Comparison of ENCODE assay signal across 33 cellular contexts in the genomic region with DNA sequence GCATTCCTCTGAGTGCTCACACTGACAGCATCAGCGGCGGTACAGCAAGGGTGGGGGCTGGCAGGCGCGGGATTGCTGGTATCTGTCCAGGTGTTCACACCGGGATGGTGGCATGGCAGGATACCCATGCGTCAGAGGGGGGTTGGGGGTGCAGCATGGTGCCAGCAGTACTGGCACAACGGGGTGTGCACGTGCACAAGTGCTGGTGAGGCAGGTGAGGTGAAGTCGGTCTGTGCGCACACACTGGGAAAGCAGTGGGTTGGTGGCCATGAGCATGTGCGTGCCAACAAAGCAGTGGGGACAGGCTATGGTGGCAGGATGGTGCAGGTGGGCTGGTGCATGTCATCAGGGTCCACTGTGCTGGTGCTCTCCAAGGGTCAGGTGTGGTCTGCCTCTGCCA.
"Had no signal": no experiment of that assay in that cellular context is flagged by ENCODE, and none has a peak within 500 bp of the region (broad histone marks: within the 10 kb centered on the region; RNA-seq: fewer than 3 reads in every experiment).

No MANE protein-coding gene starts in this region.

- H3K36me3 ChIP-seq: ascending aorta, cardiac muscle cell had no signal

- DNase-seq: activated B cell treated with CpG ODN at 0.5 μM for 24 hours; activated CD4-positive, alpha-beta memory T cell treated with anti-CD3 and anti-CD28 coated beads for 36 hours; activated CD4-positive, alpha-beta T cell treated with anti-CD3 and anti-CD28 coated beads for 4 hours; activated CD4-positive, alpha-beta T cell treated with anti-CD3 and anti-CD28 coated beads, Interleukin-2, amount 50 U/mL, for 1 hour; activated CD4-positive, CD25-positive, alpha-beta regulatory T cell treated with anti-CD3 and anti-CD28 coated beads, Interleukin-2, amount 50 U/mL, for 72 hours; activated CD8-positive, alpha-beta memory T cell treated with anti-CD3 and anti-CD28 coated beads for 24 hours; activated CD8-positive, alpha-beta memory T cell treated with anti-CD3 and anti-CD28 coated beads, Interleukin-2, amount 10 ng/mL, durations not matched to agents 7 days and 5 days; activated CD8-positive, alpha-beta memory T cell treated with anti-CD3 and anti-CD28 coated beads, Interleukin-2, amount 50 U/mL, for 48 hours; activated effector memory CD4-positive, alpha-beta T cell treated with Interleukin-2 at 50 U/mL for 16 hours; activated naive CD4-positive, alpha-beta T cell treated with anti-CD3 and anti-CD28 coated beads, Interleukin-2, amount 50 U/mL, for 16 hours; activated naive CD8-positive, alpha-beta T cell treated with anti-CD3 and anti-CD28 coated beads for 36 hours; activated T-cell treated with anti-CD3 and anti-CD28 coated beads, Interleukin-2, amount 50 U/mL, for 48 hours; amniotic stem cell; Karpas-422; KBM-7; NCI-H1048; NCI-H1105 treated with DMSO at 0.1 percent for 48 hours; NCI-H1436; NCI-H1694; NCI-H1930; NCI-H2081 treated with DMSO at 0.1 percent for 48 hours; NCI-H345; NCI-H524 treated with DMSO at 0.1 percent for 48 hours; Right ventricle myocardium superior; SW 1271; T-helper 1 cell; T-helper 2 cell; T-helper 9 cell had no signal

- H3K4me3 ChIP-seq: ascending aorta, cardiac muscle cell had no signal

- H3K4me3 Mint-ChIP-seq: activated B cell treated with CpG ODN at 0.5 μM for 24 hours; activated CD4-positive, alpha-beta memory T cell treated with anti-CD3 and anti-CD28 coated beads for 36 hours; activated CD8-positive, alpha-beta memory T cell treated with anti-CD3 and anti-CD28 coated beads, Interleukin-2, amount 10 ng/mL, durations not matched to agents 7 days and 5 days; activated naive CD8-positive, alpha-beta T cell treated with anti-CD3 and anti-CD28 coated beads for 36 hours had no signal

- H3K4me1 ChIP-seq: ascending aorta had no signal

- H3K36me3 Mint-ChIP-seq: activated CD4-positive, alpha-beta memory T cell treated with anti-CD3 and anti-CD28 coated beads for 36 hours; activated CD8-positive, alpha-beta memory T cell treated with anti-CD3 and anti-CD28 coated beads, Interleukin-2, amount 10 ng/mL, durations not matched to agents 7 days and 5 days; activated naive CD8-positive, alpha-beta T cell treated with anti-CD3 and anti-CD28 coated beads for 36 hours had no signal

- H3K27me3 Mint-ChIP-seq: activated B cell treated with CpG ODN at 0.5 μM for 24 hours; activated CD4-positive, alpha-beta memory T cell treated with anti-CD3 and anti-CD28 coated beads for 36 hours; activated CD8-positive, alpha-beta memory T cell treated with anti-CD3 and anti-CD28 coated beads, Interleukin-2, amount 10 ng/mL, durations not matched to agents 7 days and 5 days; activated naive CD8-positive, alpha-beta T cell treated with anti-CD3 and anti-CD28 coated beads for 36 hours had no signal

- H3K9me3 Mint-ChIP-seq: activated naive CD8-positive, alpha-beta T cell treated with anti-CD3 and anti-CD28 coated beads for 36 hours had no signal

- H3K4me1 Mint-ChIP-seq: activated B cell treated with CpG ODN at 0.5 μM for 24 hours; activated CD8-positive, alpha-beta memory T cell treated with anti-CD3 and anti-CD28 coated beads, Interleukin-2, amount 10 ng/mL, durations not matched to agents 7 days and 5 days; activated naive CD8-positive, alpha-beta T cell treated with anti-CD3 and anti-CD28 coated beads for 36 hours had no signal

- H3K27ac ChIP-seq: ascending aorta, cardiac muscle cell, RWPE1, VCaP had no signal

- H3K27me3 ChIP-seq: ascending aorta, cardiac muscle cell had no signal

- H3K27ac Mint-ChIP-seq: activated B cell treated with CpG ODN at 0.5 μM for 24 hours; activated CD4-positive, alpha-beta memory T cell treated with anti-CD3 and anti-CD28 coated beads for 36 hours; activated CD8-positive, alpha-beta memory T cell treated with anti-CD3 and anti-CD28 coated beads, Interleukin-2, amount 10 ng/mL, durations not matched to agents 7 days and 5 days; activated naive CD8-positive, alpha-beta T cell treated with anti-CD3 and anti-CD28 coated beads for 36 hours had no signal

- ATAC-seq: activated CD8-positive, alpha-beta memory T cell treated with anti-CD3 and anti-CD28 coated beads, Interleukin-2, amount 10 ng/mL, durations not matched to agents 7 days and 5 days; Panc1 had no signal

- H3K9me3 ChIP-seq: ascending aorta had no signal
